9 cellular contexts compared by ENCODE assay signal in the genomic region with DNA sequence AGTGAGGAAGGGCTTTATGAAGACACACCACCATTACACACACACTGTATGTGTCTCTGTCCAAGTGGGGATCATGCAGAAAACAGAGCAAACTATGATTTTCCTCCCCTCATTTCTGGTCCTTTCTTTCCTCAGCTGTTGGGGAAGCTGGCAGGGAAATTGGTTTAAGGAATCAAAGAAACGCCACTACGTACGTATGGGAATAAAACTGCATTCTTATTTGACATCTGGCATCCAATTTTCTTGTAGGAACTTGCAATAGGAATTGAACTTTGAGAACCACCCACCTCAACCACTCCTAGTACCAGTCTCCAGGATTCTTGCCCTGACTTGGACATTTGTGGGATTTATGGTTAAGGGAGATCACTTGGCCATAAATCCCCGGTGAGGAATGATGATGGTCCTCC.
A peak's percentile ranks its signal among the peaks of the same experiment; 100 is the strongest.
DNase-seq lines count a peak whose midpoint lies in the region; ATAC-seq, FAIRE-seq and TF ChIP-seq lines count a peak whose summit lies in the region.
"Had no signal": no experiment of that assay in that cellular context is flagged by ENCODE, and none has a peak within 500 bp of the region (broad histone marks: within the 10 kb centered on the region; RNA-seq: fewer than 3 reads in every experiment).

No MANE protein-coding gene starts in this region.

- H3K36me3 ChIP-seq in bronchial epithelial cell (ENCODE audit: control insufficient read depth, insufficient read depth, low read length) = no peaks in the 10 kb centered on the region
- H3K36me3 ChIP-seq in thymus (ENCODE audit: control insufficient read depth, insufficient read depth) = no peaks in the 10 kb centered on the region

- ATAC-seq in activated T-cell treated with anti-CD3 and anti-CD28 coated beads, Interleukin-2, amount 50 U/mL, for 4 hours = no peak
- ATAC-seq in HG03280 (IDR thresholded peaks at IDR 0.05; ENCODE audit: unreplicated experiment) = no peak

- H3K4me1 Mint-ChIP-seq in activated T-cell treated with anti-CD3 and anti-CD28 coated beads, Interleukin-2, amount 50 U/mL, for 4 hours (ENCODE audit: low read depth) = peaks cover 15% of the 10 kb centered on the region

- FAIRE-seq in bronchial epithelial cell (lab: Jason Lieb, UNC) = peak; percentile 40

- no peaks in the 10 kb centered on the region for H3K4me1 ChIP-seq in thymus (ENCODE audit: control insufficient read depth, insufficient read depth, low read length)

- H3K27ac ChIP-seq in thymus (ENCODE audit: low read depth) = no peak overlapping the region

- H3K4me3 Mint-ChIP-seq in activated T-cell treated with anti-CD3 and anti-CD28 coated beads, Interleukin-2, amount 50 U/mL, for 4 hours = peak overlapping the region; percentile 69

- H3K27me3 Mint-ChIP-seq in activated T-cell treated with anti-CD3 and anti-CD28 coated beads, Interleukin-2, amount 50 U/mL, for 4 hours (ENCODE audit: low read depth) = peaks cover 27% of the 10 kb centered on the region

- H3K36me3 Mint-ChIP-seq in activated T-cell treated with anti-CD3 and anti-CD28 coated beads, Interleukin-2, amount 50 U/mL, for 4 hours (ENCODE audit: insufficient read depth) = no peaks in the 10 kb centered on the region

- WGBS in thymus = 65% methylated on average over 4 of the region's 4 CpGs

- no peak for DNase-seq in activated T-cell treated with anti-CD3 and anti-CD28 coated beads, Interleukin-2, amount 50 U/mL, for 4 hours
- DNase-seq in activated T-cell treated with anti-CD3 and anti-CD28 coated beads, Interleukin-2, amount 50 U/mL, for 48 hours = no peak
- peak; percentile 88 for DNase-seq in bronchial epithelial cell (ENCODE audit: low read depth)
- DNase-seq in medulla oblongata (ENCODE audit: extremely low spot score) = peak; percentile 19
- no peak for DNase-seq in stimulated activated CD4-positive, alpha-beta T cell treated with anti-CD3 and anti-CD28 coated beads, Interleukin-2, amount 100 ng/mL, for 24 hours
- DNase-seq in activated CD4-positive, alpha-beta T cell treated with anti-CD3 and anti-CD28 coated beads for 4 hours = no peak
- DNase-seq: GOT3 had no signal

- no peak for TF ChIP-seq CTCF in bronchial epithelial cell (IDR thresholded peaks at IDR 0.05; ENCODE audit: insufficient read depth, low read length, severe bottlenecking)

- no peaks in the 10 kb centered on the region for H3K9me3 ChIP-seq in thymus (ENCODE audit: control insufficient read depth)

- H3K9me3 Mint-ChIP-seq in activated T-cell treated with anti-CD3 and anti-CD28 coated beads, Interleukin-2, amount 50 U/mL, for 4 hours = no peaks in the 10 kb centered on the region

- peak overlapping the region; percentile 49 for H3K4me3 ChIP-seq in bronchial epithelial cell (ENCODE audit: low read depth, low read length)
- peak overlapping the region; percentile 18 for H3K4me3 ChIP-seq in thymus (ENCODE audit: low read length)

- H3K27me3 ChIP-seq in bronchial epithelial cell (ENCODE audit: control insufficient read depth, insufficient read depth, low read length) (no peaks in the 10 kb centered on the region), thymus (ENCODE audit: control insufficient read depth, insufficient read depth) (no peaks in the 10 kb centered on the region)

Comparison
In these comparisons a context has a peak if more than half of its experiments do, and no peak if none do; other contexts are left out.
1. DNase-seq: peak in bronchial epithelial cell (single experiment) and medulla oblongata (single experiment); none in activated T-cell treated with anti-CD3 and anti-CD28 coated beads, Interleukin-2, amount 50 U/mL, for 4 hours (single experiment), activated T-cell treated with anti-CD3 and anti-CD28 coated beads, Interleukin-2, amount 50 U/mL, for 48 hours (0 of 2), stimulated activated CD4-positive, alpha-beta T cell treated with anti-CD3 and anti-CD28 coated beads, Interleukin-2, amount 100 ng/mL, for 24 hours (0 of 2) and activated CD4-positive, alpha-beta T cell treated with anti-CD3 and anti-CD28 coated beads for 4 hours (0 of 2).